In genomic region chr9:31153250-31153840, GRCh38 we compare ENCODE assay signal across 11 cellular contexts.
DNase-seq lines count a peak whose midpoint lies in the region; ATAC-seq, FAIRE-seq and TF ChIP-seq lines count a peak whose summit lies in the region.
"Had no signal": no experiment of that assay in that cellular context is flagged by ENCODE, and none has a peak within 500 bp of the region (broad histone marks: within the 10 kb centered on the region; RNA-seq: fewer than 3 reads in every experiment).

No MANE protein-coding gene starts in this region.

- H3K27ac ChIP-seq in stomach (no peak overlapping the region), lower lobe of right lung (no peak overlapping the region)

- WGBS in stomach, 5 donors, result 46 to 59% (median 54%) methylated on average over 2 of the region's 2 CpGs

- no peak for FAIRE-seq in RCC 7860 (lab: Jason Lieb, UNC)

- TF ChIP-seq EP300 in stomach (IDR thresholded peaks at IDR 0.05), result no peak

- ATAC-seq in GM18858 (IDR thresholded peaks at IDR 0.05; ENCODE audit: unreplicated experiment) (peak; percentile 97), GM21723 (IDR thresholded peaks at IDR 0.05; ENCODE audit: unreplicated experiment) (peak; percentile 96), HG03558 (IDR thresholded peaks at IDR 0.05; ENCODE audit: extremely low read depth, unreplicated experiment) (peak; percentile 99), lower lobe of right lung (no peak)

- H3K36me3 ChIP-seq in stomach (no peaks in the 10 kb centered on the region), lower lobe of right lung (no peaks in the 10 kb centered on the region)

- no peak for TF ChIP-seq POLR2A in stomach (IDR thresholded peaks at IDR 0.05)

- intact Hi-C loops in stomach (cut with DNase I; ENCODE audit: low total_unique reads) (no loop called here), lower lobe of right lung (cut with DNase I) (no loop called here)

- DNase-seq in fibroblast of villous mesenchyme (ENCODE audit: low read depth) (peak; percentile 18), RCC 7860 (ENCODE audit: low spot score) (no peak), stomach (no peak), lower lobe of right lung (no peak), globus pallidus (ENCODE audit: low spot score) (no peak)
- DNase-seq: activated T-cell treated with anti-CD3 and anti-CD28 coated beads, Interleukin-2, amount 50 U/mL, for 48 hours; C1 segment of cervical spinal cord; NCI-H2029 had no signal

- H3K4me3 ChIP-seq in fibroblast of villous mesenchyme (ENCODE audit: low read depth, low read length), result no peak overlapping the region
- H3K4me3 ChIP-seq in stomach, result no peak overlapping the region
- no peak overlapping the region for H3K4me3 ChIP-seq in lower lobe of right lung

- H3K4me1 ChIP-seq in stomach (no peaks in the 10 kb centered on the region), lower lobe of right lung (no peaks in the 10 kb centered on the region)

- H3K9me3 ChIP-seq in stomach, result no peaks in the 10 kb centered on the region
- H3K9me3 ChIP-seq in lower lobe of right lung, result no peaks in the 10 kb centered on the region

- H3K27me3 ChIP-seq in stomach, result no peaks in the 10 kb centered on the region
- no peaks in the 10 kb centered on the region for H3K27me3 ChIP-seq in lower lobe of right lung (ENCODE audit: low read depth)

- no peak for TF ChIP-seq CTCF in fibroblast of villous mesenchyme (IDR thresholded peaks at IDR 0.05; ENCODE audit: insufficient read depth, low read depth, low read length)
- no peak for TF ChIP-seq CTCF in stomach (IDR thresholded peaks at IDR 0.05)
- TF ChIP-seq CTCF in lower lobe of right lung (IDR thresholded peaks at IDR 0.05), result no peak

Comparison
In these comparisons a context has a peak if more than half of its experiments do, and no peak if none do; other contexts are left out.
1. ATAC-seq: peak in GM18858 (single experiment), GM21723 (single experiment) and HG03558 (single experiment); none in lower lobe of right lung (0 of 2).